ENCODE assay signal across 17 cellular contexts in genomic region chr12:65561798-65562382, GRCh38.
DNase-seq lines count a peak whose midpoint lies in the region; ATAC-seq and TF ChIP-seq lines count a peak whose summit lies in the region.
"Had no signal": no experiment of that assay in that cellular context is flagged by ENCODE, and none has a peak within 500 bp of the region (broad histone marks: within the 10 kb centered on the region; RNA-seq: fewer than 3 reads in every experiment).

No MANE protein-coding gene starts in this region.

- H3K9me3 Mint-ChIP-seq in activated T-cell treated with anti-CD3 and anti-CD28 coated beads, Interleukin-2, amount 50 U/mL, for 4 hours, result no peaks in the 10 kb centered on the region
- H3K9me3 Mint-ChIP-seq: activated B cell treated with CpG ODN at 0.5 μM for 24 hours had no signal

- H3K27me3 ChIP-seq in MG63, result no peaks in the 10 kb centered on the region
- H3K27me3 ChIP-seq: vagina had no signal

- H3K36me3 Mint-ChIP-seq in activated T-cell treated with anti-CD3 and anti-CD28 coated beads, Interleukin-2, amount 50 U/mL, for 4 hours (ENCODE audit: insufficient read depth), result no peaks in the 10 kb centered on the region

- TF ChIP-seq CTCF in AG09309 (IDR thresholded peaks at IDR 0.05; ENCODE audit: control insufficient read depth, insufficient read depth, low read depth, low read length, missing control alignments) (no peak), fibroblast of villous mesenchyme (IDR thresholded peaks at IDR 0.05; ENCODE audit: insufficient read depth, low read depth, low read length) (no peak)

- H3K36me3 ChIP-seq in MG63, result no peaks in the 10 kb centered on the region
- H3K36me3 ChIP-seq: left ventricle myocardium inferior, vagina had no signal

- H3K4me1 Mint-ChIP-seq in activated T-cell treated with anti-CD3 and anti-CD28 coated beads, Interleukin-2, amount 50 U/mL, for 4 hours (ENCODE audit: low read depth), result peaks cover 3% of the 10 kb centered on the region

- H3K4me3 ChIP-seq in AG09309 (ENCODE audit: control insufficient read depth, low read depth, low read length) (no peak overlapping the region), MG63 (no peak overlapping the region), fibroblast of villous mesenchyme (ENCODE audit: low read depth, low read length) (no peak overlapping the region)
- H3K4me3 ChIP-seq: left ventricle myocardium inferior, vagina had no signal

- H3K9me3 ChIP-seq in MG63, result no peaks in the 10 kb centered on the region
- H3K9me3 ChIP-seq: left ventricle myocardium inferior, vagina had no signal

- ATAC-seq in activated T-cell treated with anti-CD3 and anti-CD28 coated beads, Interleukin-2, amount 50 U/mL, for 4 hours, result no peak
- no peak for ATAC-seq in GM18498 (IDR thresholded peaks at IDR 0.05; ENCODE audit: unreplicated experiment)

- DNase-seq in AG09309 (ENCODE audit: low read depth) (peak; percentile 25), MG63 (peak; percentile 74), amniotic epithelial cell (ENCODE audit: low read depth) (peak; percentile 78), fibroblast of villous mesenchyme (ENCODE audit: low read depth) (peak; percentile 80), T-helper 1 cell (no peak)
- no peak for DNase-seq in activated T-cell treated with anti-CD3 and anti-CD28 coated beads, Interleukin-2, amount 50 U/mL, for 4 hours
- DNase-seq in activated T-cell treated with anti-CD3 and anti-CD28 coated beads, Interleukin-2, amount 50 U/mL, for 48 hours, result no peak
- DNase-seq: activated B cell treated with CpG ODN at 0.5 μM for 24 hours; activated gamma-delta T cell treated with Interleukin-2 at 50 U/mL for 16 hours; aorta; left ventricle myocardium inferior; NCI-H187; NCI-H69; posterior cingulate gyrus; stimulated activated CD4-positive, alpha-beta T cell treated with anti-CD3 and anti-CD28 coated beads, Interleukin-15, amount 100 ng/mL, for 24 hours had no signal

- peaks cover 7% of the 10 kb centered on the region for H3K27me3 Mint-ChIP-seq in activated T-cell treated with anti-CD3 and anti-CD28 coated beads, Interleukin-2, amount 50 U/mL, for 4 hours (ENCODE audit: low read depth)

- no peak overlapping the region for H3K4me3 Mint-ChIP-seq in activated T-cell treated with anti-CD3 and anti-CD28 coated beads, Interleukin-2, amount 50 U/mL, for 4 hours
- H3K4me3 Mint-ChIP-seq: activated B cell treated with CpG ODN at 0.5 μM for 24 hours had no signal

Comparison
In these comparisons a context has a peak if more than half of its experiments do, and no peak if none do; other contexts are left out.
1. DNase-seq: peak in AG09309 (single experiment), MG63 (single experiment), amniotic epithelial cell (single experiment) and fibroblast of villous mesenchyme (single experiment); none in T-helper 1 cell (0 of 5), activated T-cell treated with anti-CD3 and anti-CD28 coated beads, Interleukin-2, amount 50 U/mL, for 4 hours (single experiment) and activated T-cell treated with anti-CD3 and anti-CD28 coated beads, Interleukin-2, amount 50 U/mL, for 48 hours (0 of 2).